ENCODE assay signal across 24 cellular contexts in the genomic region with DNA sequence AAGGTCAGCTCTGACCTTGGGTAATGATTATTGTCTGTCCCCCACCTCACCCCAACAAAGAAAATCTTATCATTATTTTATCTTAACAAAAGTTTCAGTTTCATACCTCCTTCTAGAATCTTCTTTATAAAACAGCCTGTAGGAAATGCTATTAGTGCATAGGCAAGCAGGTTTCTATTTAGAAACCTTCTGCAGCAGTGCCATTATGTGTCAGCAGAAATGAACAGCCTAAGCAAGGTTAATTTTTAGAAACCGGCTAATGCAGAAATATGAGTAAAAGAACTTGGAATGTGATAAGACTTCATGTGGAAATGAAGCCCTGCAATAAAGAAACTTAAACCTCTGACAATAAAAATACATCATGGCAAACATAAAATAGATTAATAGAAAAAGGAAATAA.
"Had no signal": no experiment of that assay in that cellular context is flagged by ENCODE, and none has a peak within 500 bp of the region (broad histone marks: within the 10 kb centered on the region; RNA-seq: fewer than 3 reads in every experiment).

No MANE protein-coding gene starts in this region.

- H3K27ac ChIP-seq: body of pancreas, breast epithelium, PC-9 had no signal

- H2AFZ ChIP-seq: PC-9 had no signal

- DNase-seq: activated CD4-positive, alpha-beta T cell treated with anti-CD3 and anti-CD28 coated beads, Interleukin-2, amount 10 ng/mL, durations not matched to agents 24 days and 14 days; activated CD4-positive, alpha-beta T cell treated with anti-CD3 and anti-CD28 coated beads, Interleukin-2, amount 50 U/mL, for 4 hours; activated CD8-positive, alpha-beta T cell treated with anti-CD3 and anti-CD28 coated beads for 36 hours; activated effector memory CD4-positive, alpha-beta T cell treated with anti-CD3 and anti-CD28 coated beads, Interleukin-2, amount 50 U/mL, for 16 hours; activated naive CD4-positive, alpha-beta T cell; activated naive CD4-positive, alpha-beta T cell treated with anti-CD3 and anti-CD28 coated beads, Interleukin-2, amount 50 U/mL, for 16 hours; activated naive CD8-positive, alpha-beta T cell treated with anti-CD3 and anti-CD28 coated beads for 36 hours; activated T-cell treated with anti-CD3 and anti-CD28 coated beads, Interleukin-2, amount 50 U/mL, for 1 hour; activated T-cell treated with anti-CD3 and anti-CD28 coated beads, Interleukin-2, amount 50 U/mL, for 72 hours; body of pancreas; KG1; NCI-H1048; NCI-H1105 treated with DMSO at 0.1 percent for 48 hours; NCI-H1436; NCI-H1694; NCI-H1930; NCI-H510A; NCI-H526; NCI-H748 treated with DMSO at 0.1 percent for 48 hours; PC-9; Right ventricle myocardium superior; T1000 had no signal

- H3K9me3 ChIP-seq: body of pancreas had no signal

- H3K27me3 ChIP-seq: body of pancreas, breast epithelium had no signal

- H3K4me3 ChIP-seq: body of pancreas, breast epithelium, PC-9 had no signal

- H3K4me1 ChIP-seq: body of pancreas, breast epithelium had no signal

- ATAC-seq: activated CD8-positive, alpha-beta T cell treated with anti-CD3 and anti-CD28 coated beads for 36 hours; activated T-cell treated with anti-CD3 and anti-CD28 coated beads, Interleukin-2, amount 50 U/mL, for 72 hours; activated T-helper 17 cell treated with anti-CD3 and anti-CD28 coated beads, Interleukin-2, amount 50 U/mL, for 72 hours; body of pancreas had no signal

- H3K4me2 ChIP-seq: PC-9 had no signal

- H3K36me3 ChIP-seq: breast epithelium had no signal
